Comparison of ENCODE assay signal across 19 cellular contexts in genomic region chr1:52680353-52680752, GRCh38. TPM values are rescaled to one million over a fixed set of nuclear protein-coding genes. Genes with fewer than 3 reads are reported as not detected.
DNase-seq lines count a peak whose midpoint lies in the region; ATAC-seq and TF ChIP-seq lines count a peak whose summit lies in the region.
"Had no signal": no experiment of that assay in that cellular context is flagged by ENCODE, and none has a peak within 500 bp of the region (broad histone marks: within the 10 kb centered on the region; RNA-seq: fewer than 3 reads in every experiment).

No MANE protein-coding gene starts in this region.

- no peaks in the 10 kb centered on the region for H3K79me2 ChIP-seq in SU-DHL-6 (ENCODE audit: insufficient read depth, low read length)
- H3K79me2 ChIP-seq in mesendoderm (ENCODE audit: control insufficient read depth, insufficient read depth, low read length): no peaks in the 10 kb centered on the region

- H3K36me3 ChIP-seq in SU-DHL-6 (ENCODE audit: low read length): 0 out of 2 replicates have a peak, but pooled peaks cover 4% of the 10 kb centered on the region
- no peaks in the 10 kb centered on the region for H3K36me3 ChIP-seq in mesendoderm (ENCODE audit: control insufficient read depth, insufficient read depth, low read length)

- peak overlapping the region; percentile 74; the same call in 1 of the 2 replicates for H3K27ac ChIP-seq in SU-DHL-6 (ENCODE audit: low read depth, low read length)
- H3K27ac ChIP-seq in mesendoderm (ENCODE audit: low read depth, low read length): peak overlapping the region; percentile 4

- H4K20me1 ChIP-seq in SU-DHL-6 (ENCODE audit: low read depth, low read length): no peaks in the 10 kb centered on the region
- H4K20me1 ChIP-seq: BLaER1 treated with 17β-estradiol and CSF1 and Interleukin-3, amounts not matched to agents 10 nM and 100 nM had no signal

- H3F3A ChIP-seq in SU-DHL-6 (ENCODE audit: insufficient read depth): 0 out of 2 replicates have a peak, but pooled peaks cover 4% of the 10 kb centered on the region

- no peaks in the 10 kb centered on the region for H3K9me3 ChIP-seq in SU-DHL-6 (ENCODE audit: insufficient read depth, low read length)

- H3K23ac ChIP-seq in mesendoderm (ENCODE audit: low read length): no peak overlapping the region

- H3K79me1 ChIP-seq in mesendoderm (ENCODE audit: low read length): no peaks in the 10 kb centered on the region

- no peak overlapping the region for H2AFZ ChIP-seq in SU-DHL-6 (ENCODE audit: low read depth, low read length, severe bottlenecking)

- H3K9ac ChIP-seq in SU-DHL-6 (ENCODE audit: low read length) (no peak overlapping the region), mesendoderm (ENCODE audit: low read length) (no peak overlapping the region)
- H3K9ac ChIP-seq: BLaER1 treated with 17β-estradiol and CSF1 and Interleukin-3, amounts not matched to agents 10 nM and 100 nM had no signal

- H3K4me1 ChIP-seq in mesendoderm (ENCODE audit: control insufficient read depth, low read depth, low read length): peaks cover under 1% of the 10 kb centered on the region

- no peak overlapping the region for H3K18ac ChIP-seq in mesendoderm (ENCODE audit: low read length)

- no peaks in the 10 kb centered on the region for H3K9me2 ChIP-seq in SU-DHL-6 (replicated peaks; ENCODE audit: insufficient read depth, low read length)

- H3K9me3 Mint-ChIP-seq in activated T-cell treated with anti-CD3 and anti-CD28 coated beads, Interleukin-2, amount 50 U/mL, for 24 hours: no peaks in the 10 kb centered on the region
- peaks cover 2 to 3% of the 10 kb centered on the region in 2 donors for H3K9me3 Mint-ChIP-seq in activated T-cell treated with anti-CD3 and anti-CD28 coated beads, Interleukin-2, amount 50 U/mL, for 72 hours
- H3K9me3 Mint-ChIP-seq in stimulated activated naive B cell treated with anti-CD40 and anti-IgM and Interleukin-4, amounts not matched to agents 10 μg/mL and 1 μg/mL and 100 μg/mL, for 72 hours: peaks cover 0 to 1% of the 10 kb centered on the region in 2 donors

- ATAC-seq in activated T-cell treated with anti-CD3 and anti-CD28 coated beads, Interleukin-2, amount 50 U/mL, for 72 hours (replicated peaks in 1 of 2): no peak
- no peak for ATAC-seq in stimulated activated naive B cell treated with anti-CD40 and anti-IgM and Interleukin-4, amounts not matched to agents 10 μg/mL and 1 μg/mL and 100 μg/mL, for 72 hours (replicated peaks)
- ATAC-seq in GM19455 (IDR thresholded peaks at IDR 0.05; ENCODE audit: unreplicated experiment): no peak
- ATAC-seq: Right ventricle myocardium inferior had no signal

- no peaks in the 10 kb centered on the region for H3K27me3 Mint-ChIP-seq in activated T-cell treated with anti-CD3 and anti-CD28 coated beads, Interleukin-2, amount 50 U/mL, for 24 hours
- no peaks in the 10 kb centered on the region for H3K27me3 Mint-ChIP-seq in activated T-cell treated with anti-CD3 and anti-CD28 coated beads, Interleukin-2, amount 50 U/mL, for 72 hours (ENCODE audit: low read depth)
- H3K27me3 Mint-ChIP-seq in stimulated activated naive B cell treated with anti-CD40 and anti-IgM and Interleukin-4, amounts not matched to agents 10 μg/mL and 1 μg/mL and 100 μg/mL, for 72 hours: no peaks in the 10 kb centered on the region

- H3K4me3 Mint-ChIP-seq in activated T-cell treated with anti-CD3 and anti-CD28 coated beads, Interleukin-2, amount 50 U/mL, for 24 hours: no peak overlapping the region
- no peak overlapping the region for H3K4me3 Mint-ChIP-seq in activated T-cell treated with anti-CD3 and anti-CD28 coated beads, Interleukin-2, amount 50 U/mL, for 72 hours
- no peak overlapping the region for H3K4me3 Mint-ChIP-seq in stimulated activated naive B cell treated with anti-CD40 and anti-IgM and Interleukin-4, amounts not matched to agents 10 μg/mL and 1 μg/mL and 100 μg/mL, for 72 hours

- TF ChIP-seq CTCF in SU-DHL-6 (IDR thresholded peaks at IDR 0.05; ENCODE audit: insufficient read depth, low read length, poor library complexity, severe bottlenecking): no peak

- no peak overlapping the region for H3K4ac ChIP-seq in mesendoderm (ENCODE audit: low read depth, low read length)

- H2BK15ac ChIP-seq in mesendoderm (replicated peaks; ENCODE audit: low read depth): no peak overlapping the region

- no peak overlapping the region for H2BK5ac ChIP-seq in mesendoderm (ENCODE audit: low read length)

- no peak overlapping the region for H4K8ac ChIP-seq in mesendoderm (ENCODE audit: low read depth, low read length)

- peaks cover 1% of the 10 kb centered on the region for H3K4me1 Mint-ChIP-seq in activated T-cell treated with anti-CD3 and anti-CD28 coated beads, Interleukin-2, amount 50 U/mL, for 24 hours (ENCODE audit: low read depth)
- H3K4me1 Mint-ChIP-seq in activated T-cell treated with anti-CD3 and anti-CD28 coated beads, Interleukin-2, amount 50 U/mL, for 72 hours (ENCODE audit: low read depth): peaks cover 13% of the 10 kb centered on the region
- H3K4me1 Mint-ChIP-seq in stimulated activated naive B cell treated with anti-CD40 and anti-IgM and Interleukin-4, amounts not matched to agents 10 μg/mL and 1 μg/mL and 100 μg/mL, for 72 hours: peaks cover 16 to 32% of the 10 kb centered on the region in 2 donors

- no peaks in the 10 kb centered on the region for H3K27me3 ChIP-seq in SU-DHL-6 (ENCODE audit: low read length)
- H3K27me3 ChIP-seq in mesendoderm (ENCODE audit: insufficient read depth, low read length, poor library complexity): no peaks in the 10 kb centered on the region
- H3K27me3 ChIP-seq: BLaER1 treated with 17β-estradiol and CSF1 and Interleukin-3, amounts not matched to agents 10 nM and 100 nM had no signal

- H3K56ac ChIP-seq in mesendoderm (ENCODE audit: low read length): peak overlapping the region; percentile 46

- H2BK120ac ChIP-seq in mesendoderm (ENCODE audit: low read depth, low read length): no peak overlapping the region

- H3K36me3 Mint-ChIP-seq in activated T-cell treated with anti-CD3 and anti-CD28 coated beads, Interleukin-2, amount 50 U/mL, for 24 hours (ENCODE audit: low read depth): peaks cover 25% of the 10 kb centered on the region
- H3K36me3 Mint-ChIP-seq in activated T-cell treated with anti-CD3 and anti-CD28 coated beads, Interleukin-2, amount 50 U/mL, for 72 hours (ENCODE audit: insufficient read depth in 2 of 2): peaks cover 1% of the 10 kb centered on the region in 2 donors
- H3K36me3 Mint-ChIP-seq in stimulated activated naive B cell treated with anti-CD40 and anti-IgM and Interleukin-4, amounts not matched to agents 10 μg/mL and 1 μg/mL and 100 μg/mL, for 72 hours: peaks cover 22 to 37% of the 10 kb centered on the region in 2 donors

- no peak overlapping the region for H3K4me2 ChIP-seq in SU-DHL-6 (ENCODE audit: low read depth, low read length, poor library complexity, severe bottlenecking)
- H3K4me2 ChIP-seq in mesendoderm (ENCODE audit: low read length): no peak overlapping the region

- no peak overlapping the region for H4K5ac ChIP-seq in mesendoderm (ENCODE audit: low read length)

- H3K4me3 ChIP-seq in SU-DHL-6 (ENCODE audit: insufficient read depth, low read length, poor library complexity, severe bottlenecking) (no peak overlapping the region), mesendoderm (ENCODE audit: low read length) (no peak overlapping the region)
- H3K4me3 ChIP-seq: BLaER1 treated with 17β-estradiol and CSF1 and Interleukin-3, amounts not matched to agents 10 nM and 100 nM had no signal

- H2AK5ac ChIP-seq in mesendoderm (ENCODE audit: low read length): peak overlapping the region; percentile 86

- H3K27ac Mint-ChIP-seq in activated T-cell treated with anti-CD3 and anti-CD28 coated beads, Interleukin-2, amount 50 U/mL, for 24 hours: peak overlapping the region; percentile 15
- no peak overlapping the region for H3K27ac Mint-ChIP-seq in activated T-cell treated with anti-CD3 and anti-CD28 coated beads, Interleukin-2, amount 50 U/mL, for 72 hours
- peak overlapping the region; percentile 4 for H3K27ac Mint-ChIP-seq in stimulated activated naive B cell treated with anti-CD40 and anti-IgM and Interleukin-4, amounts not matched to agents 10 μg/mL and 1 μg/mL and 100 μg/mL, for 72 hours

- no CpG with 5 or more reads among the region's 3 CpGs for WGBS in mesendoderm (ENCODE audit: extremely low coverage, insufficient coverage, low lambda C conversion rate)

- DNase-seq in activated T-cell treated with anti-CD3 and anti-CD28 coated beads, Interleukin-2, amount 50 U/mL, for 24 hours: no peak
- no peak for DNase-seq in activated T-cell treated with anti-CD3 and anti-CD28 coated beads, Interleukin-2, amount 50 U/mL, for 72 hours
- no peak for DNase-seq in mesendoderm
- no peak for DNase-seq in stimulated activated naive B cell treated with anti-CD40 and anti-IgM and Interleukin-4, amounts not matched to agents 10 μg/mL and 1 μg/mL and 100 μg/mL, for 72 hours
- DNase-seq in central memory CD4-positive, alpha-beta T cell: no peak
- DNase-seq: DMS79 treated with DMSO at 0.1 percent for 48 hours; NCI-H1417; NCI-H187; NCI-H2107; NCI-H510A; NCI-H748 treated with DMSO at 0.1 percent for 48 hours; NK-92 treated with Interleukin-12 subunit alpha and Interleukin-12 subunit beta, amount 100 ng/mL, for 24 hours had no signal

RNA-seq across cellular contexts. Expression of gene COA7, which starts 17.8 kb away (rescaled TPM):
- total RNA-seq in activated T-cell treated with anti-CD3 and anti-CD28 coated beads, Interleukin-2, amount 50 U/mL, for 72 hours: 10 to 100 TPM; 13.8 to 20.4 TPM
- 21.1 TPM for polyA plus RNA-seq in mesendoderm (2013, experiment 1 of 2)
- polyA plus RNA-seq in mesendoderm (2013, experiment 2 of 2): 22.1 TPM

RNA-seq across cellular contexts. Expression of gene ZYG11B, which starts 45.9 kb away (rescaled TPM):
- 10 to 100 TPM; 13.4 to 13.9 TPM for total RNA-seq in activated T-cell treated with anti-CD3 and anti-CD28 coated beads, Interleukin-2, amount 50 U/mL, for 72 hours
- polyA plus RNA-seq in mesendoderm (2013, experiment 1 of 2): 8.4 TPM
- polyA plus RNA-seq in mesendoderm (2013, experiment 2 of 2): 8.4 TPM

RNA-seq across cellular contexts. Expression of gene SHISAL2A, which starts 47.4 kb away (rescaled TPM):
- 1 to 10 TPM; 9.0 to 9.2 TPM for total RNA-seq in activated T-cell treated with anti-CD3 and anti-CD28 coated beads, Interleukin-2, amount 50 U/mL, for 72 hours
- polyA plus RNA-seq in mesendoderm (2013, experiment 1 of 2): 0.90 TPM
- polyA plus RNA-seq in mesendoderm (2013, experiment 2 of 2): 0.87 TPM
- total RNA-seq: A673, HT-29, M059J, Right ventricle myocardium inferior had no signal
